ENCODE assay signal across 34 cellular contexts in the genomic region with DNA sequence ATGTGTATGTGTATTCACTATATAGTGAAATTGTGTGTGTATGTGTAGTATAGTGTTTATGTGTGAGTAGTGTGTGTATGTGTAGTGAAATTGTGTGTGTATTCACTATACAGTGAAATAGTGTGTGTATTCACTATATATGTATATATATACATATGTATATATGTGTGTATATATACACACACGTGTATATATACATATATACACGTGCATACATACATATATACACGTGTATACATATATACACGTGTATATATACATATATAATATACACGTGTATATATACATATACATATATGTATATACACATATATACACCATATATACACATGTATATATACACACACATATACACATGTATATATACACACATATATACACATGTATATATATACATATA.
DNase-seq lines count a peak whose midpoint lies in the region; ATAC-seq, FAIRE-seq and TF ChIP-seq lines count a peak whose summit lies in the region.
"Had no signal": no experiment of that assay in that cellular context is flagged by ENCODE, and none has a peak within 500 bp of the region (broad histone marks: within the 10 kb centered on the region; RNA-seq: fewer than 3 reads in every experiment).

No MANE protein-coding gene starts in this region.

- CTCF ChIA-PET in HepG2 (lab: Yijun Ruan, JAX; ENCODE audit: low intra/inter-chr PET ratio, low total read pairs), result no interaction called here

- H3K4me2 ChIP-seq in HepG2 (ENCODE audit: low read depth, low read length), result no peak overlapping the region
- H3K4me2 ChIP-seq: A549; BLaER1; BLaER1 treated with 17β-estradiol and CSF1 and Interleukin-3, amounts not matched to agents 10 nM and 100 nM had no signal

- intact Hi-C loops in HepG2 (cut with micrococcal nuclease; ENCODE audit: unreplicated experiment), result no loop called here
- intact Hi-C loops in right lobe of liver (cut with DNase I), result no loop called here
- intact Hi-C loops in kidney (cut with DNase I), result no loop called here

- no peaks in the 10 kb centered on the region for H3K79me2 ChIP-seq in HepG2 (ENCODE audit: insufficient read depth, low read length)

- 0% methylated on average over 5 of the region's 5 CpGs for WGBS in HepG2 (ENCODE audit: low lambda C conversion rate)
- WGBS in right lobe of liver (ENCODE audit: insufficient coverage, low coverage, low lambda C conversion rate, missing lambda C conversion rate), result 42% methylated on average over 5 of the region's 5 CpGs

- TF ChIP-seq CTCF in HepG2 (CRISPR knock-in tag; IDR thresholded peaks at IDR 0.05) (no peak), right lobe of liver (IDR thresholded peaks at IDR 0.05) (no peak), kidney (IDR thresholded peaks at IDR 0.05; ENCODE audit: borderline replicate concordance, extremely low read depth, insufficient read depth) (no peak)

- H3K36me3 Mint-ChIP-seq in natural killer cell treated with Interleukin-12 subunit alpha and Interleukin-12 subunit beta and Interleukin-15 and Interleukin-18, amount 100 ng/mL, for 72 hours, result peaks cover 10% of the 10 kb centered on the region
- H3K36me3 Mint-ChIP-seq: CD14-positive monocyte; CD4-positive, alpha-beta memory T cell; CD4-positive, CD25-positive, alpha-beta regulatory T cell; CD8-positive, alpha-beta memory T cell; CD8-positive, alpha-beta T cell had no signal

- no peak overlapping the region for H3K27ac Mint-ChIP-seq in natural killer cell treated with Interleukin-12 subunit alpha and Interleukin-12 subunit beta and Interleukin-15 and Interleukin-18, amount 100 ng/mL, for 72 hours
- H3K27ac Mint-ChIP-seq: B cell; CD14-positive monocyte; CD4-positive, alpha-beta memory T cell; CD4-positive, alpha-beta T cell; CD4-positive, CD25-positive, alpha-beta regulatory T cell; CD8-positive, alpha-beta memory T cell; CD8-positive, alpha-beta T cell had no signal

- no TSS peak for BruUV-seq in HepG2 (replicated peaks; lab: Mats Ljungman, UMichigan)

- H3K9ac ChIP-seq in HepG2 (ENCODE audit: insufficient read depth, low read depth, low read length) (no peak overlapping the region), endocrine pancreas (ENCODE audit: control insufficient read depth, insufficient read depth, low read length) (no peak overlapping the region), kidney (ENCODE audit: low read length in 2 of 2) (no peak overlapping the region)
- H3K9ac ChIP-seq: BLaER1; BLaER1 treated with 17β-estradiol and CSF1 and Interleukin-3, amounts not matched to agents 10 nM and 100 nM had no signal

- H3K9me3 ChIP-seq in HepG2 (ENCODE audit: low read length) (peaks cover 69% of the 10 kb centered on the region), right lobe of liver (no peaks in the 10 kb centered on the region), endocrine pancreas (ENCODE audit: control insufficient read depth, low read length) (no peaks in the 10 kb centered on the region), kidney (ENCODE audit: control insufficient read depth in 1 of 2, low read length in 2 of 2) (no peaks in the 10 kb centered on the region)
- H3K9me3 ChIP-seq: BE2C, Caco-2 had no signal

- H3K9me3 Mint-ChIP-seq in natural killer cell treated with Interleukin-12 subunit alpha and Interleukin-12 subunit beta and Interleukin-15 and Interleukin-18, amount 100 ng/mL, for 72 hours, result peaks cover 16% of the 10 kb centered on the region

- H3K27me3 Mint-ChIP-seq in natural killer cell treated with Interleukin-12 subunit alpha and Interleukin-12 subunit beta and Interleukin-15 and Interleukin-18, amount 100 ng/mL, for 72 hours, result no peaks in the 10 kb centered on the region
- H3K27me3 Mint-ChIP-seq: B cell; CD4-positive, alpha-beta memory T cell; CD4-positive, alpha-beta T cell; CD4-positive, CD25-positive, alpha-beta regulatory T cell had no signal

- H3K36me3 ChIP-seq in HepG2 (replicated peaks in 1 of 2; ENCODE audit: control insufficient read depth in 1 of 2, insufficient read depth in 2 of 2, low read length in 2 of 2), result no peaks in the 10 kb centered on the region
- no peaks in the 10 kb centered on the region for H3K36me3 ChIP-seq in right lobe of liver
- no peaks in the 10 kb centered on the region for H3K36me3 ChIP-seq in endocrine pancreas (ENCODE audit: control insufficient read depth, insufficient read depth, low read length)
- H3K36me3 ChIP-seq in kidney (ENCODE audit: control insufficient read depth in 1 of 2, insufficient read depth in 2 of 2, low read length in 2 of 2), result no peaks in the 10 kb centered on the region
- H3K36me3 ChIP-seq: BE2C; BLaER1; BLaER1 treated with 17β-estradiol and CSF1 and Interleukin-3, amounts not matched to agents 10 nM and 100 nM had no signal

- FAIRE-seq in HepG2 (lab: Jason Lieb, UNC) (no peak), kidney (lab: Jason Lieb, UNC) (peak; percentile 69)
- FAIRE-seq: A204.1, A549, D721Med had no signal

- no peaks in the 10 kb centered on the region for H3K27me3 ChIP-seq in HepG2 (ENCODE audit: control insufficient read depth in 1 of 2, insufficient read depth in 2 of 2, low read length in 2 of 2)
- no peaks in the 10 kb centered on the region for H3K27me3 ChIP-seq in right lobe of liver
- no peaks in the 10 kb centered on the region for H3K27me3 ChIP-seq in endocrine pancreas (ENCODE audit: control insufficient read depth, insufficient read depth, low read length)
- H3K27me3 ChIP-seq: BE2C; BLaER1; BLaER1 treated with 17β-estradiol and CSF1 and Interleukin-3, amounts not matched to agents 10 nM and 100 nM had no signal

- in situ Hi-C loops in HepG2 (cut with HindIII; ENCODE audit: extremely low pct_ligation_motif_present, low pct_unique_long_range_greater_than_20kb), result no loop called here

- H3K27ac ChIP-seq in HepG2 (ENCODE audit: extremely low read length, insufficient read depth, low read length) (no peak overlapping the region), right lobe of liver (no peak overlapping the region), kidney (ENCODE audit: low read depth in 2 of 2, low read length in 2 of 2) (no peak overlapping the region)
- H3K27ac ChIP-seq: 22Rv1; A549; BLaER1; BLaER1 treated with 17β-estradiol and CSF1 and Interleukin-3, amounts not matched to agents 10 nM and 100 nM; C4-2B had no signal

- TF ChIP-seq RAD21 in HepG2 (CRISPR knock-in tag; IDR thresholded peaks at IDR 0.05), result no peak

- no peak overlapping the region for H3K4me3 Mint-ChIP-seq in natural killer cell treated with Interleukin-12 subunit alpha and Interleukin-12 subunit beta and Interleukin-15 and Interleukin-18, amount 100 ng/mL, for 72 hours
- H3K4me3 Mint-ChIP-seq: B cell; CD14-positive monocyte; CD4-positive, alpha-beta memory T cell; CD4-positive, alpha-beta T cell; CD4-positive, CD25-positive, alpha-beta regulatory T cell; CD8-positive, alpha-beta memory T cell; CD8-positive, alpha-beta T cell had no signal

- no peak overlapping the region for H2AFZ ChIP-seq in HepG2 (ENCODE audit: low read length)

- no peaks in the 10 kb centered on the region for H4K20me1 ChIP-seq in HepG2 (ENCODE audit: insufficient read depth, low read length)
- H4K20me1 ChIP-seq: BLaER1; BLaER1 treated with 17β-estradiol and CSF1 and Interleukin-3, amounts not matched to agents 10 nM and 100 nM had no signal

- no peak for TF ChIP-seq EP300 in HepG2 (IDR thresholded peaks at IDR 0.05; ENCODE audit: low read depth in 2 of 2, low read length in 2 of 2)
- no peak for TF ChIP-seq EP300 in HepG2 (CRISPR knock-in tag; IDR thresholded peaks at IDR 0.05; ENCODE audit: borderline replicate concordance)

- DNase-seq in HepG2 (ENCODE audit: low spot score), result no peak
- DNase-seq in right lobe of liver, result no peak
- DNase-seq in kidney, result no peak
- DNase-seq in COR-L47 (lab: John Stamatoyannopoulos, UW), result no peak
- no peak for DNase-seq in natural killer cell treated with Interleukin-12 subunit alpha and Interleukin-12 subunit beta and Interleukin-15 and Interleukin-18, amount 100 ng/mL, for 72 hours (ENCODE audit: low spot score)
- DNase-seq: 8988T; ACHN; AML-193; BE2C; C1 segment of cervical spinal cord; Caco-2; Calu3; CD4-positive, alpha-beta memory T cell; CD4-positive, alpha-beta T cell; CD4-positive, CD25-positive, alpha-beta regulatory T cell; CD8-positive, alpha-beta memory T cell; CD8-positive, alpha-beta T cell; DMS 273 treated with DMSO at 0.1 percent for 48 hours; DMS153; DMS53; DMS79; DMS79 treated with DMSO at 0.1 percent for 48 hours; DND-41; EL had no signal

- H3K4me1 ChIP-seq in HepG2 (ENCODE audit: insufficient read depth, low read length) (no peaks in the 10 kb centered on the region), right lobe of liver (no peaks in the 10 kb centered on the region), endocrine pancreas (ENCODE audit: control insufficient read depth, insufficient read depth, low read length) (peaks cover 8% of the 10 kb centered on the region), kidney (ENCODE audit: control insufficient read depth in 1 of 2, insufficient read depth in 1 of 2, low read depth in 1 of 2, low read length in 2 of 2) (no peaks in the 10 kb centered on the region)
- H3K4me1 ChIP-seq: A549; BE2C; BLaER1; BLaER1 treated with 17β-estradiol and CSF1 and Interleukin-3, amounts not matched to agents 10 nM and 100 nM; Caco-2 had no signal

- H3K4me3 ChIP-seq in HepG2 (replicated peaks in 1 of 3; ENCODE audit: insufficient read depth in 1 of 3, low read depth in 2 of 3, low read length in 3 of 3) (no peak overlapping the region), right lobe of liver (no peak overlapping the region), endocrine pancreas (ENCODE audit: control insufficient read depth, insufficient read depth, low read length) (peak overlapping the region; percentile 45), kidney (ENCODE audit: low read length in 2 of 2) (no peak overlapping the region)
- H3K4me3 ChIP-seq: A549; BLaER1; BLaER1 treated with 17β-estradiol and CSF1 and Interleukin-3, amounts not matched to agents 10 nM and 100 nM had no signal

- no peaks in the 10 kb centered on the region for H3K4me1 Mint-ChIP-seq in natural killer cell treated with Interleukin-12 subunit alpha and Interleukin-12 subunit beta and Interleukin-15 and Interleukin-18, amount 100 ng/mL, for 72 hours (ENCODE audit: low read depth in 2 of 2)
- H3K4me1 Mint-ChIP-seq: B cell; CD14-positive monocyte; CD4-positive, alpha-beta memory T cell; CD4-positive, CD25-positive, alpha-beta regulatory T cell; CD8-positive, alpha-beta memory T cell had no signal

- TF ChIP-seq POLR2A in HepG2 (IDR thresholded peaks at IDR 0.05; ENCODE audit: insufficient read depth in 1 of 2, low read depth in 2 of 2, low read length in 2 of 2) (no peak), right lobe of liver (IDR thresholded peaks at IDR 0.05) (no peak)

- no peak for ATAC-seq in HepG2
- ATAC-seq in right lobe of liver, result no peak
- ATAC-seq in natural killer cell treated with Interleukin-12 subunit alpha and Interleukin-12 subunit beta and Interleukin-15 and Interleukin-18, amount 100 ng/mL, for 72 hours, result no peak
- ATAC-seq: A549; CD8-positive, alpha-beta T cell had no signal

- POLR2A ChIA-PET in HepG2 (lab: Yijun Ruan, JAX), result no interaction called here
